11 cellular contexts compared by ENCODE assay signal in genomic region chr11:32435152-32435480, GRCh38. TPM values are rescaled to one million over a fixed set of nuclear protein-coding genes. Genes with fewer than 3 reads are reported as not detected.
A peak's percentile ranks its signal among the peaks of the same experiment; 100 is the strongest.
DNase-seq lines count a peak whose midpoint lies in the region; TF ChIP-seq lines count a peak whose summit lies in the region.
"Had no signal": no experiment of that assay in that cellular context is flagged by ENCODE, and none has a peak within 500 bp of the region (broad histone marks: within the 10 kb centered on the region; RNA-seq: fewer than 3 reads in every experiment).

No MANE protein-coding gene starts in this region.

- peak; percentile 60 for DNase-seq in Daoy (ENCODE audit: low read depth)
- DNase-seq in NB4 (ENCODE audit: low read depth), result no peak
- DNase-seq in fibroblast of the aortic adventitia (ENCODE audit: low read depth), result peak; percentile 16
- DNase-seq in posterior vena cava (ENCODE audit: low spot score), result no peak
- DNase-seq in effector CD4-positive, alpha-beta T cell, result no peak
- DNase-seq in NCI-H774 (lab: John Stamatoyannopoulos, UW), result no peak
- DNase-seq in foreskin melanocyte, result no peak
- DNase-seq: activated CD4-positive, alpha-beta T cell treated with anti-CD3 and anti-CD28 coated beads, Interleukin-2, amount 50 U/mL, for 4 hours; amygdala; naive thymus-derived CD8-positive, alpha-beta T cell had no signal

- intact Hi-C loops in posterior vena cava (cut with DNase I), result no loop called here

- H3K4me1 ChIP-seq in neutrophil (ENCODE audit: control insufficient read depth in 1 of 2, insufficient read depth in 1 of 2, low read depth in 1 of 2, low read length in 1 of 2), result peaks cover 45 to 50% of the 10 kb centered on the region in 2 experiments

- TF ChIP-seq CTCF in NB4 (IDR thresholded peaks at IDR 0.05; ENCODE audit: low read depth, low read length) (no peak), fibroblast of the aortic adventitia (IDR thresholded peaks at IDR 0.05; ENCODE audit: insufficient read depth, low read length) (no peak), neutrophil (IDR thresholded peaks at IDR 0.05) (no peak)

- H3K36me3 ChIP-seq in neutrophil, result no peaks in the 10 kb centered on the region

- H3K27me3 ChIP-seq in neutrophil, result peaks cover 100% of the 10 kb centered on the region

- TF ChIP-seq POLR2A in NB4 (IDR thresholded peaks at IDR 0.05; ENCODE audit: extremely low read depth, insufficient read length), result no peak

- H3K4me3 ChIP-seq in NB4 (ENCODE audit: low read depth, low read length), result peak overlapping the region; percentile 99
- peak overlapping the region; percentile 46 for H3K4me3 ChIP-seq in fibroblast of the aortic adventitia (ENCODE audit: low read depth, low read length)
- peak overlapping the region; percentile 5 to 30 for H3K4me3 ChIP-seq in neutrophil (ENCODE audit: low read depth in 1 of 2, low read length in 1 of 2)

- no peak overlapping the region for H3K27ac ChIP-seq in neutrophil

- no peaks in the 10 kb centered on the region for H3K9me3 ChIP-seq in neutrophil

RNA-seq across cellular contexts. Expression of gene WT1, which starts 0.2 kb away (rescaled TPM):
- 8.0 and 10.7 TPM in 2 replicates for total RNA-seq in Daoy (2014; rRNA removed; shearing (Covaris generic))
- 0.27 and 46.6 TPM in 2 replicates for total RNA-seq in fibroblast of the aortic adventitia (ENCODE audit: low replicate concordance)
- total RNA-seq in posterior vena cava, result 1 to 10 TPM; 1.4 to 3.4 TPM
- total RNA-seq: naive thymus-derived CD8-positive, alpha-beta T cell had no signal

Comparison
In these comparisons a context has a peak if more than half of its experiments do, and no peak if none do; other contexts are left out.
1. DNase-seq: peak in Daoy (single experiment) and fibroblast of the aortic adventitia (single experiment); none in NB4 (single experiment), posterior vena cava (single experiment), effector CD4-positive, alpha-beta T cell (single experiment), NCI-H774 (single experiment) and foreskin melanocyte (single experiment).
2. H3K4me3 ChIP-seq: peak in every context shown above with its lines; median percentile 99 in NB4; 46 in fibroblast of the aortic adventitia; 18 in neutrophil.